Comparison of ENCODE assay signal across 16 cellular contexts in genomic region chr18:23412351-23412964, GRCh38. TPM values are rescaled to one million over a fixed set of nuclear protein-coding genes. Genes with fewer than 3 reads are reported as not detected.
DNase-seq lines count a peak whose midpoint lies in the region; ATAC-seq, FAIRE-seq and TF ChIP-seq lines count a peak whose summit lies in the region.
"Had no signal": no experiment of that assay in that cellular context is flagged by ENCODE, and none has a peak within 500 bp of the region (broad histone marks: within the 10 kb centered on the region; RNA-seq: fewer than 3 reads in every experiment).

No MANE protein-coding gene starts in this region.

- BruUV-seq in GM12878 (replicated peaks; lab: Mats Ljungman, UMichigan), result no TSS peak

- H2BK120ac ChIP-seq in trophoblast cell (ENCODE audit: insufficient read depth, low read length, poor library complexity), result no peak overlapping the region

- H3K79me1 ChIP-seq in trophoblast cell (ENCODE audit: low read length), result no peaks in the 10 kb centered on the region

- H3K4me1 ChIP-seq in GM12878 (ENCODE audit: control insufficient read depth, insufficient read depth, low read length) (no peaks in the 10 kb centered on the region; the same call in 1 of the 2 replicates), trophoblast cell (ENCODE audit: control insufficient read depth in 1 of 2, insufficient read depth in 2 of 2, low read length in 2 of 2) (no peaks in the 10 kb centered on the region)
- H3K4me1 ChIP-seq: BE2C, Caco-2, SJCRH30 had no signal

- peak overlapping the region; percentile 35 for H3K27ac Mint-ChIP-seq in neural crest cell (ENCODE audit: unreplicated experiment)
- H3K27ac Mint-ChIP-seq: CD4-positive, alpha-beta T cell had no signal

- peak; percentile 27 for FAIRE-seq in GM12878 (lab: Jason Lieb, UNC)
- FAIRE-seq: GM12892 had no signal

- H3K18ac ChIP-seq in trophoblast cell (ENCODE audit: low read length), result no peak overlapping the region

- no peak for TF ChIP-seq POLR2A in GM12878 (IDR thresholded peaks at IDR 0.05; ENCODE audit: low read depth, low read length)

- H4K12ac ChIP-seq in trophoblast cell (ENCODE audit: low read depth, low read length), result no peak overlapping the region

- RAD21 ChIA-PET in GM12878 (lab: Charles Lee; ENCODE audit: unreplicated experiment), result interaction anchor here (0.7 to 3.0 kb wide), 34 partner anchors 10 to 613 kb away, joined by 3 to 61 read pairs (median 4); no protein-coding TSS in a partner anchor

- H3K79me2 ChIP-seq in GM12878 (ENCODE audit: control insufficient read depth, insufficient read depth, low read length) (no peaks in the 10 kb centered on the region), trophoblast cell (ENCODE audit: control insufficient read depth, insufficient read depth, low read length, poor library complexity) (no peaks in the 10 kb centered on the region)

- no peaks in the 10 kb centered on the region for H3K9me3 ChIP-seq in GM12878 (replicated peaks; ENCODE audit: control insufficient read depth, insufficient read depth, low read length)
- H3K9me3 ChIP-seq in trophoblast cell (ENCODE audit: insufficient read depth, low read depth, low read length), result no peaks in the 10 kb centered on the region
- H3K9me3 ChIP-seq: BE2C, Caco-2, SJCRH30 had no signal

- SMC1A ChIA-PET in GM12878 (lab: Charles Lee; ENCODE audit: uncharacterized antibody, unreplicated experiment), result interaction anchor here (0.6 to 3.6 kb wide), 43 partner anchors 10 to 613 kb away, joined by 3 to 25 read pairs (median 4); partner anchors contain the start of genes RBBP8 and RMC1

- no peaks in the 10 kb centered on the region for H3K27me3 ChIP-seq in GM12878 (replicated peaks in 1 of 2; ENCODE audit: control insufficient read depth in 2 of 2, insufficient read depth in 2 of 2, low read length in 1 of 2)
- H3K27me3 ChIP-seq in trophoblast cell (ENCODE audit: insufficient read depth, low read length), result no peaks in the 10 kb centered on the region
- H3K27me3 ChIP-seq: BE2C, SJCRH30 had no signal

- H3K4me2 ChIP-seq in GM12878 (ENCODE audit: control insufficient read depth, insufficient read depth), result no peak overlapping the region
- no peak overlapping the region for H3K4me2 ChIP-seq in trophoblast cell (ENCODE audit: low read length)

- H3K4me1 Mint-ChIP-seq in neural crest cell, result peaks cover 4% of the 10 kb centered on the region

- H3K14ac ChIP-seq in trophoblast cell (ENCODE audit: low read length), result no peak overlapping the region

- no peak overlapping the region; the same call in 1 of the 2 replicates for H2AFZ ChIP-seq in GM12878 (ENCODE audit: control insufficient read depth, low read depth, low read length)
- H2AFZ ChIP-seq in trophoblast cell (ENCODE audit: insufficient read depth, low read length, poor library complexity), result no peak overlapping the region

- H3K27ac ChIP-seq in GM12878 (ENCODE audit: control insufficient read depth, insufficient read depth) (no peak overlapping the region), trophoblast cell (ENCODE audit: low read depth, low read length) (no peak overlapping the region)
- H3K27ac ChIP-seq: 22Rv1, SJCRH30 had no signal

- DNase-seq in DMS 273 (lab: John Stamatoyannopoulos, UW; ENCODE audit: unreplicated experiment), result peak; percentile 8
- no peak for DNase-seq in DMS 273 treated with DMSO at 0.1 percent for 48 hours (lab: John Stamatoyannopoulos, UW)
- DNase-seq in NAMALWA (ENCODE audit: low spot score), result peak; percentile 11
- no peak for DNase-seq in GM12878 (ENCODE audit: low read depth, low spot score)
- no peak for DNase-seq in neural crest cell (ENCODE audit: low read depth, low spot score)
- no peak for DNase-seq in trophoblast cell
- no peak for DNase-seq in hippocampal formation (lab: John Stamatoyannopoulos, UW)
- DNase-seq in stimulated activated CD4-positive, alpha-beta T cell treated with anti-CD3 and anti-CD28 coated beads, Interleukin-15, amount 100 ng/mL, for 24 hours, result no peak
- DNase-seq: BE2C; CD4-positive, alpha-beta T cell; GOT3; NCI-H524 treated with DMSO at 0.1 percent for 48 hours had no signal

- H3K27me3 Mint-ChIP-seq in neural crest cell (ENCODE audit: low read depth), result no peaks in the 10 kb centered on the region
- H3K27me3 Mint-ChIP-seq: CD4-positive, alpha-beta T cell had no signal

- no peak overlapping the region for H3K23ac ChIP-seq in trophoblast cell (ENCODE audit: low read length)

- H3K4me3 ChIP-seq in GM12878 (no peak overlapping the region), trophoblast cell (ENCODE audit: low read depth, low read length) (no peak overlapping the region)
- H3K4me3 ChIP-seq: SJCRH30 had no signal

- TF ChIP-seq RAD21 in GM12878 (IDR thresholded peaks at IDR 0.05; ENCODE audit: insufficient read depth, low read depth, low read length), result no peak

- CTCF ChIA-PET in GM12878 (lab: Yijun Ruan, JAX), result interaction anchor here (0.6 to 3.4 kb wide), 50 partner anchors 8 to 614 kb away, joined by 3 to 42 read pairs (median 4); partner anchors contain the start of gene RIOK3

- WGBS in GM12878 (ENCODE audit: insufficient coverage, insufficient replicate concordance, low lambda C conversion rate, missing lambda C conversion rate), result 29% methylated on average over 3 of the region's 3 CpGs
- no CpG with 5 or more reads among the region's 3 CpGs for WGBS in trophoblast cell (ENCODE audit: extremely low coverage, insufficient coverage, insufficient read length)

- TF ChIP-seq CTCF in GM12878 (IDR thresholded peaks at IDR 0.05 in 2 of 3, conservative IDR thresholded peaks at IDR 0.05 in 1 of 3; ENCODE audit: control insufficient read depth in 2 of 3, extremely low read depth in 1 of 3, insufficient read depth in 1 of 3, low read depth in 3 of 3, low read length in 3 of 3) (no peak), neural crest cell (conservative IDR thresholded peaks at IDR 0.05) (no peak)

- H2BK12ac ChIP-seq in trophoblast cell (ENCODE audit: low read length), result no peak overlapping the region

- H3K9ac ChIP-seq in GM12878 (ENCODE audit: control insufficient read depth, insufficient read depth, low read length), result no peak overlapping the region
- H3K9ac ChIP-seq in trophoblast cell (ENCODE audit: low read length), result no peak overlapping the region

- no peak overlapping the region for H2BK5ac ChIP-seq in trophoblast cell (ENCODE audit: low read depth, low read length, poor library complexity)

- H2AK5ac ChIP-seq in trophoblast cell (ENCODE audit: low read length), result no peak overlapping the region

- H3K36me3 ChIP-seq in GM12878 (ENCODE audit: control insufficient read depth in 2 of 2, insufficient read depth in 2 of 2, low read length in 1 of 2), result peaks cover 0 to 1% of the 10 kb centered on the region in 2 experiments; a peak in 2 of 4 replicates
- no peaks in the 10 kb centered on the region for H3K36me3 ChIP-seq in trophoblast cell (ENCODE audit: control insufficient read depth in 1 of 2, insufficient read depth in 2 of 2, low read length in 2 of 2)
- H3K36me3 ChIP-seq: BE2C, SJCRH30 had no signal

- no peak for TF ChIP-seq EP300 in GM12878 (IDR thresholded peaks at IDR 0.05; ENCODE audit: borderline replicate concordance in 1 of 2, control insufficient read depth in 1 of 2, low read depth in 2 of 2, low read length in 2 of 2)

- peak; percentile 65 for ATAC-seq in GM12878

- intact Hi-C loops in GM12878 (cut with micrococcal nuclease; ENCODE audit: unreplicated experiment), result loop anchor here (5.0 to 10.0 kb wide), 5 partner anchors 175 to 615 kb away; partner anchors contain the start of gene RBBP8

- no peak overlapping the region for H4K91ac ChIP-seq in trophoblast cell (ENCODE audit: low read depth, low read length)

- H3K36me3 Mint-ChIP-seq in neural crest cell (ENCODE audit: low read depth), result peaks cover 2% of the 10 kb centered on the region

- H3K4me3 Mint-ChIP-seq in neural crest cell, result no peak overlapping the region
- H3K4me3 Mint-ChIP-seq: CD4-positive, alpha-beta T cell had no signal

- H4K8ac ChIP-seq in trophoblast cell (ENCODE audit: low read depth, low read length), result no peak overlapping the region

- POLR2A ChIA-PET in GM12878 (lab: Charles Lee), result interaction anchor here (1.5 to 1.6 kb wide), 2 partner anchors 10 to 40 kb away, joined by 3 to 6 read pairs; partner anchors contain the start of gene RIOK3

- in situ Hi-C loops in GM12878 (cut with MboI), result loop anchor here (5.0 to 10.0 kb wide), 2 partner anchors 280 to 598 kb away; no protein-coding TSS in a partner anchor

- H4K20me1 ChIP-seq in GM12878 (ENCODE audit: control insufficient read depth, insufficient read depth), result no peaks in the 10 kb centered on the region

- H3K9me3 Mint-ChIP-seq in neural crest cell, result no peaks in the 10 kb centered on the region
- H3K9me3 Mint-ChIP-seq: CD4-positive, alpha-beta T cell had no signal

- no peak overlapping the region for H3K4ac ChIP-seq in trophoblast cell (ENCODE audit: low read depth, low read length)

TF ChIP-seq in GM12878, 131 proteins besides CTCF, POLR2A, EP300 and RAD21:
- TF ChIP-seq WRNIP1 (IDR thresholded peaks at IDR 0.05; ENCODE audit: borderline replicate concordance, low read depth, low read length) (no peak), MEF2B (IDR thresholded peaks at IDR 0.05; ENCODE audit: partially characterized antibody, poor library complexity, severe bottlenecking) (peak; percentile 20)

RNA-seq across cellular contexts. Expression of gene RIOK3, which starts 40.6 kb away (rescaled TPM):
- 127 and 131 TPM in 2 replicates for total RNA-seq in GM12878 (2013; cell fraction: nucleolus; rRNA removed)
- total RNA-seq in GM12878 (2014; rRNA removed) (48.2 and 49.1 TPM in 2 replicates), GM12878 (2014; rRNA removed; fragmentation: Illumina TruSeq; extraction: Trizol) (68.8 and 72.4 TPM in 2 replicates), GM12878 (2021) (44.1 and 45.6 TPM in 2 replicates), neural crest cell (35.3 and 39.4 TPM in 2 replicates)
- polyA plus RNA-seq in GM12878 (2011; ENCODE audit: low read depth), result 41.7 TPM
- polyA plus RNA-seq in GM12878 (2011; rRNA removed) (87.5 and 132 TPM in 2 replicates), GM12878 (2014; fragmentation: Illumina TruSeq; extraction: Trizol) (59.5 and 68.1 TPM in 2 replicates), GM12878 (2014; fragmentation: Nextera tagmentation; extraction: Ambion mirVana) (10 to 100 TPM; 18.0 to 28.1 TPM), GM12878 (2014; rRNA removed) (36.4 and 41.5 TPM in 2 replicates), GM12878 (2016; fragmentation: Nextera tagmentation; extraction: Ambion mirVana) (10 to 100 TPM; 68.9 to 70.8 TPM)
- 40.0 and 41.4 TPM in 2 replicates for polyA plus RNA-seq in GM12878 (2011; cell fraction: cytosol; rRNA removed)
- polyA plus RNA-seq in GM12878 (2011; cell fraction: nucleus; rRNA removed), result 62.5 and 68.4 TPM in 2 replicates
- polyA plus RNA-seq in GM12878 (2012), result 65.0 and 74.9 TPM in 2 replicates
- 49.6 and 65.0 TPM in 2 replicates for polyA minus RNA-seq in GM12878 (2011; rRNA and poly(A)+ RNA removed)
- polyA minus RNA-seq in GM12878 (2011; cell fraction: cytosol; rRNA and poly(A)+ RNA removed), result 39.8 and 43.3 TPM in 2 replicates
- 32.5 and 48.0 TPM in 2 replicates for polyA minus RNA-seq in GM12878 (2011; cell fraction: nucleus; rRNA and poly(A)+ RNA removed)
- 41.2 and 42.7 TPM in 2 replicates for polyA plus RNA-seq in trophoblast cell (2013)

Comparison
In these comparisons a context has a peak if more than half of its experiments do, and no peak if none do; other contexts are left out.
1. DNase-seq: peak in DMS 273 (single experiment) and NAMALWA (single experiment); none in DMS 273 treated with DMSO at 0.1 percent for 48 hours (single experiment), GM12878 (single experiment), neural crest cell (single experiment), trophoblast cell (0 of 2), hippocampal formation (0 of 2) and stimulated activated CD4-positive, alpha-beta T cell treated with anti-CD3 and anti-CD28 coated beads, Interleukin-15, amount 100 ng/mL, for 24 hours (single experiment).